8 cellular contexts compared by ENCODE assay signal in the genomic region with DNA sequence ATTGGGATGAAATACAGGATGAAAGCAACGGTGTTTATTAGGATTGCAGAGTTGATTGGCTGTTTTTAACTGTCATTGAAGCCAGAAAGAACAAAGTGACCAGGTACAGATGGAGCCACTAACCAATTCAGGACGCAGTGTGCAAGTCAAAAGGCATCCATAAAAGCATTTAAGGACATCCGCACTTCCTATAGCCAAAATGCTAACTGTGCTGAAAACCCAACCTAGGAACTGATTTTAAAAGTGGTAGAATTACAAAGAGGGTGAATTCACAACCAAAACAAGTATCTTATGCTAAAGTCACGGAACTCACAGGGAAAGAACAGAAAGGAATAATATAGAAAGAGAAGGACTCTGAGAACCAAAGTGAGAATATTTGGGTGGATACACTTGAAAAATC.
"Had no signal": no experiment of that assay in that cellular context is flagged by ENCODE, and none has a peak within 500 bp of the region (broad histone marks: within the 10 kb centered on the region; RNA-seq: fewer than 3 reads in every experiment).

No MANE protein-coding gene starts in this region.

- FAIRE-seq: G401.6, GM12878, GM12891, GM12892, GM18507, GM19239 had no signal

- ATAC-seq: GM12878 had no signal

- H3K4me3 ChIP-seq: GM12878 had no signal

- DNase-seq: GDM1, GF-D8 had no signal
